8 cellular contexts compared by ENCODE assay signal in genomic region chr1:91555821-91556531, GRCh38. TPM values are rescaled to one million over a fixed set of nuclear protein-coding genes. Genes with fewer than 3 reads are reported as not detected.
DNase-seq lines count a peak whose midpoint lies in the region; ATAC-seq, FAIRE-seq and TF ChIP-seq lines count a peak whose summit lies in the region.

No MANE protein-coding gene starts in this region.

- RAD21 ChIA-PET in GM12878 (lab: Charles Lee; ENCODE audit: unreplicated experiment) = interaction anchor here (0.6 kb wide), 1 partner anchor 59 kb away, joined by 3 read pairs; no protein-coding TSS in a partner anchor

- peak overlapping the region; percentile 65 for H3K4me3 Mint-ChIP-seq in T-helper 2 cell treated with Interferon-gamma antibody and Interleukin-4, amounts not matched to agents 5 μg/mL and 100 μg/mL, for 36 hours
- H3K4me3 Mint-ChIP-seq in progenitor cell of endocrine pancreas (ENCODE audit: low read depth) = no peak overlapping the region

- BruUV-seq in GM12878 (replicated peaks; lab: Mats Ljungman, UMichigan) = no TSS peak

- peaks cover 6% of the 10 kb centered on the region for H3K36me3 Mint-ChIP-seq in T-helper 2 cell treated with Interferon-gamma antibody and Interleukin-4, amounts not matched to agents 5 μg/mL and 100 μg/mL, for 36 hours (ENCODE audit: low read depth)
- no peaks in the 10 kb centered on the region for H3K36me3 Mint-ChIP-seq in progenitor cell of endocrine pancreas (ENCODE audit: insufficient read depth)

- peaks cover 5% of the 10 kb centered on the region for H3K4me1 ChIP-seq in GM12878 (ENCODE audit: control insufficient read depth, insufficient read depth, low read length)

- no peak for TF ChIP-seq POLR2A in GM12878 (IDR thresholded peaks at IDR 0.05; ENCODE audit: low read depth, low read length)

- in situ Hi-C loops in GM12878 (cut with MboI) = no loop called here

- H3K79me2 ChIP-seq in GM12878 (ENCODE audit: control insufficient read depth, insufficient read depth, low read length) = no peaks in the 10 kb centered on the region

- no peak for TF ChIP-seq CTCF in GM12878 (IDR thresholded peaks at IDR 0.05 in 2 of 3, conservative IDR thresholded peaks at IDR 0.05 in 1 of 3; ENCODE audit: control insufficient read depth in 2 of 3, extremely low read depth in 1 of 3, insufficient read depth in 1 of 3, low read depth in 3 of 3, low read length in 3 of 3)
- TF ChIP-seq CTCF in progenitor cell of endocrine pancreas (IDR thresholded peaks at IDR 0.05; ENCODE audit: unreplicated experiment) = no peak

- intact Hi-C loops in GM12878 (cut with micrococcal nuclease; ENCODE audit: unreplicated experiment) = no loop called here

- no peak for TF ChIP-seq RAD21 in GM12878 (IDR thresholded peaks at IDR 0.05; ENCODE audit: insufficient read depth, low read depth, low read length)

- ATAC-seq in GM18502 (IDR thresholded peaks at IDR 0.05; ENCODE audit: poor library complexity, unreplicated experiment) = peak; percentile 69
- peak; percentile 87 for ATAC-seq in GM12878
- ATAC-seq in HG03025 (IDR thresholded peaks at IDR 0.05; ENCODE audit: low FRiP score, unreplicated experiment) = no peak

- peak; percentile 31 for FAIRE-seq in GM12878 (lab: Jason Lieb, UNC)

- no peaks in the 10 kb centered on the region for H4K20me1 ChIP-seq in GM12878 (ENCODE audit: control insufficient read depth, insufficient read depth)

- peak overlapping the region; percentile 99 for H3K27ac Mint-ChIP-seq in T-helper 2 cell treated with Interferon-gamma antibody and Interleukin-4, amounts not matched to agents 5 μg/mL and 100 μg/mL, for 36 hours
- H3K27ac Mint-ChIP-seq in progenitor cell of endocrine pancreas = no peak overlapping the region

- TF ChIP-seq EP300 in GM12878 (IDR thresholded peaks at IDR 0.05; ENCODE audit: borderline replicate concordance in 1 of 2, control insufficient read depth in 1 of 2, low read depth in 2 of 2, low read length in 2 of 2) = peak in 1 of 2 experiments; percentile 43; a peak in 2 of 4 replicates

- H3K9me3 ChIP-seq in GM12878 (replicated peaks; ENCODE audit: control insufficient read depth, insufficient read depth, low read length) = no peaks in the 10 kb centered on the region; the same call in 2 of the 3 replicates

- peaks cover 1% of the 10 kb centered on the region for H3K9me3 Mint-ChIP-seq in T-helper 2 cell treated with Interferon-gamma antibody and Interleukin-4, amounts not matched to agents 5 μg/mL and 100 μg/mL, for 36 hours
- H3K9me3 Mint-ChIP-seq in progenitor cell of endocrine pancreas (ENCODE audit: low read depth) = no peaks in the 10 kb centered on the region

- POLR2A ChIA-PET in GM12878 (lab: Charles Lee) = no interaction called here

- no peaks in the 10 kb centered on the region for H3K36me3 ChIP-seq in GM12878 (ENCODE audit: control insufficient read depth in 2 of 2, insufficient read depth in 2 of 2, low read length in 1 of 2)

- 42% methylated on average over 7 of the region's 7 CpGs for WGBS in GM12878 (ENCODE audit: insufficient coverage, insufficient replicate concordance, low lambda C conversion rate, missing lambda C conversion rate)

- H3K27me3 ChIP-seq in GM12878 (replicated peaks in 1 of 2; ENCODE audit: control insufficient read depth in 2 of 2, insufficient read depth in 2 of 2, low read length in 1 of 2) = no peaks in the 10 kb centered on the region

- peaks cover 85% of the 10 kb centered on the region for H3K4me1 Mint-ChIP-seq in T-helper 2 cell treated with Interferon-gamma antibody and Interleukin-4, amounts not matched to agents 5 μg/mL and 100 μg/mL, for 36 hours (ENCODE audit: low read depth)
- H3K4me1 Mint-ChIP-seq in progenitor cell of endocrine pancreas (ENCODE audit: low read depth) = peaks cover 8% of the 10 kb centered on the region

- CTCF ChIA-PET in GM12878 (lab: Yijun Ruan, JAX) = no interaction called here

- peak; percentile 84 for DNase-seq in T-helper 2 cell treated with Interferon-gamma antibody and Interleukin-4, amounts not matched to agents 5 μg/mL and 100 μg/mL, for 36 hours (ENCODE audit: low spot score)
- no peak for DNase-seq in GM12878 (ENCODE audit: low read depth, low spot score)
- peak; percentile 33 for DNase-seq in stimulated activated CD4-positive, alpha-beta T cell treated with anti-CD3 and anti-CD28 coated beads, Interleukin-12 subunit alpha, Interleukin-12 subunit beta, amount 100 ng/mL, for 24 hours (ENCODE audit: low read depth in 2 of 2)
- no peak for DNase-seq in iPS-NIHi7 (ENCODE audit: extremely low spot score)
- DNase-seq in retina = no peak
- DNase-seq in progenitor cell of endocrine pancreas (ENCODE audit: low spot score, unreplicated experiment) = no peak

- H3K27ac ChIP-seq in GM12878 (ENCODE audit: control insufficient read depth, insufficient read depth) = no peak overlapping the region

- SMC1A ChIA-PET in GM12878 (lab: Charles Lee; ENCODE audit: uncharacterized antibody, unreplicated experiment) = no interaction called here

- no peak overlapping the region for H3K4me2 ChIP-seq in GM12878 (ENCODE audit: control insufficient read depth, insufficient read depth)

- no peak overlapping the region for H3K9ac ChIP-seq in GM12878 (ENCODE audit: control insufficient read depth, insufficient read depth, low read length)

- H3K4me3 ChIP-seq in GM12878 = no peak overlapping the region

- peak overlapping the region; percentile 1; the same call in 1 of the 2 replicates for H2AFZ ChIP-seq in GM12878 (ENCODE audit: control insufficient read depth, low read depth, low read length)

- H3K27me3 Mint-ChIP-seq in T-helper 2 cell treated with Interferon-gamma antibody and Interleukin-4, amounts not matched to agents 5 μg/mL and 100 μg/mL, for 36 hours (ENCODE audit: low read depth) = no peaks in the 10 kb centered on the region
- peaks cover 5% of the 10 kb centered on the region for H3K27me3 Mint-ChIP-seq in progenitor cell of endocrine pancreas

TF ChIP-seq in GM12878, 131 proteins besides CTCF, POLR2A, EP300 and RAD21 (continues in another document):
- peak; percentile 53 for TF ChIP-seq CREM (IDR thresholded peaks at IDR 0.05; ENCODE audit: low read depth)
- TF ChIP-seq NFIC (IDR thresholded peaks at IDR 0.05; ENCODE audit: low read depth, low read length) = peak; percentile 45; the same call in 1 of the 2 replicates
- peak; percentile 83 for TF ChIP-seq CREB1 (IDR thresholded peaks at IDR 0.05; ENCODE audit: low read depth)
- no peak for TF ChIP-seq ZBTB33 (IDR thresholded peaks at IDR 0.05)
- TF ChIP-seq ATF7 (IDR thresholded peaks at IDR 0.05; ENCODE audit: low read depth) = 0 out of 2 replicates have a peak, but pooled peaks have one; percentile 25
- TF ChIP-seq BHLHE40 (IDR thresholded peaks at IDR 0.05; ENCODE audit: borderline replicate concordance in 1 of 2, low read depth in 2 of 2, low read length in 1 of 2) = peak; percentile 24 to 32; a peak in 2 of 4 replicates
- TF ChIP-seq MTA2 (IDR thresholded peaks at IDR 0.05; ENCODE audit: low read depth) = peak; percentile 40; the same call in 1 of the 2 replicates
- TF ChIP-seq RUNX3 (IDR thresholded peaks at IDR 0.05; ENCODE audit: low read length) = peak; percentile 44; the same call in 1 of the 2 replicates
- TF ChIP-seq NKRF (conservative IDR thresholded peaks at IDR 0.05) = no peak
- no peak for TF ChIP-seq YBX1 (IDR thresholded peaks at IDR 0.05)

RNA-seq across cellular contexts. Expression of gene CDC7, which starts 55.3 kb away (rescaled TPM):
- 16.6 and 17.6 TPM in 2 replicates for total RNA-seq in GM12878 (2013; cell fraction: nucleolus; rRNA removed)
- total RNA-seq in GM12878 (2014; rRNA removed) = 16.1 and 19.9 TPM in 2 replicates
- 26.1 and 26.3 TPM in 2 replicates for total RNA-seq in GM12878 (2014; rRNA removed; fragmentation: Illumina TruSeq; extraction: Trizol)
- 23.0 and 24.5 TPM in 2 replicates for total RNA-seq in GM12878 (2021)
- polyA plus RNA-seq in GM12878 (2011; ENCODE audit: low read depth) = 5.2 TPM
- polyA plus RNA-seq in GM12878 (2011; rRNA removed) = 27.2 and 46.7 TPM in 2 replicates
- polyA plus RNA-seq in GM12878 (2011; cell fraction: cytosol; rRNA removed) = 9.6 and 10.3 TPM in 2 replicates
- polyA plus RNA-seq in GM12878 (2011; cell fraction: nucleus; rRNA removed) = 42.1 and 42.8 TPM in 2 replicates
- polyA plus RNA-seq in GM12878 (2012) = 9.8 and 11.9 TPM in 2 replicates
- 28.4 and 38.6 TPM in 2 replicates for polyA plus RNA-seq in GM12878 (2014; fragmentation: Illumina TruSeq; extraction: Trizol)
- 10 to 100 TPM; 14.9 to 20.5 TPM for polyA plus RNA-seq in GM12878 (2014; fragmentation: Nextera tagmentation; extraction: Ambion mirVana)
- 22.6 and 25.9 TPM in 2 replicates for polyA plus RNA-seq in GM12878 (2014; rRNA removed)
- polyA plus RNA-seq in GM12878 (2016; fragmentation: Nextera tagmentation; extraction: Ambion mirVana) = 10 to 100 TPM; 31.2 to 37.8 TPM
- 7.4 and 18.1 TPM in 2 replicates for polyA minus RNA-seq in GM12878 (2011; rRNA and poly(A)+ RNA removed)
- polyA minus RNA-seq in GM12878 (2011; cell fraction: cytosol; rRNA and poly(A)+ RNA removed) = 5.6 and 18.0 TPM in 2 replicates
- 11.2 and 18.3 TPM in 2 replicates for polyA minus RNA-seq in GM12878 (2011; cell fraction: nucleus; rRNA and poly(A)+ RNA removed)
- total RNA-seq in progenitor cell of endocrine pancreas = 26.9 and 29.9 TPM in 2 replicates

Comparison
In these comparisons a context has a peak if more than half of its experiments do, and no peak if none do; other contexts are left out.
1. DNase-seq: peak in T-helper 2 cell treated with Interferon-gamma antibody and Interleukin-4, amounts not matched to agents 5 μg/mL and 100 μg/mL, for 36 hours (single experiment) and stimulated activated CD4-positive, alpha-beta T cell treated with anti-CD3 and anti-CD28 coated beads, Interleukin-12 subunit alpha, Interleukin-12 subunit beta, amount 100 ng/mL, for 24 hours (2 of 2); none in GM12878 (single experiment), iPS-NIHi7 (single experiment), retina (single experiment) and progenitor cell of endocrine pancreas (single experiment).